ENCODE assay signal across 14 cellular contexts in genomic region chr3:44418549-44418948, GRCh38. TPM values are rescaled to one million over a fixed set of nuclear protein-coding genes. Genes with fewer than 3 reads are reported as not detected.
DNase-seq lines count a peak whose midpoint lies in the region; ATAC-seq and TF ChIP-seq lines count a peak whose summit lies in the region.
"Had no signal": no experiment of that assay in that cellular context is flagged by ENCODE, and none has a peak within 500 bp of the region (broad histone marks: within the 10 kb centered on the region; RNA-seq: fewer than 3 reads in every experiment).

No MANE protein-coding gene starts in this region.

- H3K4me3 Mint-ChIP-seq in activated CD8-positive, alpha-beta T cell treated with anti-CD3 and anti-CD28 coated beads for 36 hours = no peak overlapping the region
- no peak overlapping the region for H3K4me3 Mint-ChIP-seq in activated CD8-positive, alpha-beta T cell treated with anti-CD3 and anti-CD28 coated beads, Interleukin-2, amount 10 ng/mL, durations not matched to agents 7 days and 5 days
- no peak overlapping the region for H3K4me3 Mint-ChIP-seq in type B pancreatic cell
- H3K4me3 Mint-ChIP-seq in activated T-helper 17 cell treated with anti-CD3 and anti-CD28 coated beads, Interleukin-2, amount 50 U/mL, for 72 hours = no peak overlapping the region

- H3K4me3 ChIP-seq in WERI-Rb-1 (ENCODE audit: low read depth, low read length) (no peak overlapping the region), foreskin fibroblast (ENCODE audit: low read depth in 1 of 2, low read length in 2 of 2) (no peak overlapping the region)
- H3K4me3 ChIP-seq: thyroid gland had no signal

- intact Hi-C loops in activated CD8-positive, alpha-beta T cell treated with anti-CD3 and anti-CD28 coated beads for 36 hours (cut with micrococcal nuclease) = no loop called here

- no peak for ATAC-seq in activated CD8-positive, alpha-beta T cell treated with anti-CD3 and anti-CD28 coated beads for 36 hours
- no peak for ATAC-seq in activated CD8-positive, alpha-beta T cell treated with anti-CD3 and anti-CD28 coated beads, Interleukin-2, amount 10 ng/mL, durations not matched to agents 7 days and 5 days
- no peak for ATAC-seq in activated T-helper 17 cell treated with anti-CD3 and anti-CD28 coated beads, Interleukin-2, amount 50 U/mL, for 72 hours (replicated peaks)

- POLR2A ChIA-PET in activated CD8-positive, alpha-beta T cell treated with anti-CD3 and anti-CD28 coated beads for 36 hours (lab: Charles Lee) = no interaction called here
- POLR2A ChIA-PET in activated CD8-positive, alpha-beta T cell treated with anti-CD3 and anti-CD28 coated beads, Interleukin-2, amount 10 ng/mL, durations not matched to agents 7 days and 5 days (lab: Charles Lee) = interaction anchor here (1.2 kb wide), 1 partner anchor 81 kb away, joined by 3 read pairs; no protein-coding TSS in a partner anchor

- CTCF ChIA-PET in activated CD8-positive, alpha-beta T cell treated with anti-CD3 and anti-CD28 coated beads for 36 hours (lab: Charles Lee) = no interaction called here
- CTCF ChIA-PET in activated CD8-positive, alpha-beta T cell treated with anti-CD3 and anti-CD28 coated beads, Interleukin-2, amount 10 ng/mL, durations not matched to agents 7 days and 5 days (lab: Charles Lee) = no interaction called here

- no peaks in the 10 kb centered on the region for H3K9me3 Mint-ChIP-seq in activated CD8-positive, alpha-beta T cell treated with anti-CD3 and anti-CD28 coated beads for 36 hours
- no peaks in the 10 kb centered on the region for H3K9me3 Mint-ChIP-seq in activated CD8-positive, alpha-beta T cell treated with anti-CD3 and anti-CD28 coated beads, Interleukin-2, amount 10 ng/mL, durations not matched to agents 7 days and 5 days (ENCODE audit: insufficient read depth)
- peaks cover 7% of the 10 kb centered on the region for H3K9me3 Mint-ChIP-seq in type B pancreatic cell
- no peaks in the 10 kb centered on the region for H3K9me3 Mint-ChIP-seq in activated T-helper 17 cell treated with anti-CD3 and anti-CD28 coated beads, Interleukin-2, amount 50 U/mL, for 72 hours

- no peaks in the 10 kb centered on the region for H3K9me3 ChIP-seq in WERI-Rb-1 (ENCODE audit: severe bottlenecking)
- H3K9me3 ChIP-seq: thyroid gland had no signal

- peak; percentile 23 for TF ChIP-seq CTCF in activated CD8-positive, alpha-beta T cell treated with anti-CD3 and anti-CD28 coated beads for 36 hours (IDR thresholded peaks at IDR 0.05)
- TF ChIP-seq CTCF in WERI-Rb-1 (IDR thresholded peaks at IDR 0.05; ENCODE audit: low read depth, low read length) (peak; percentile 51), foreskin fibroblast (IDR thresholded peaks at IDR 0.05; ENCODE audit: low read depth, low read length) (peak; percentile 17), type B pancreatic cell (conservative IDR thresholded peaks at IDR 0.05) (peak; percentile 53)

- H3K27ac Mint-ChIP-seq in activated CD8-positive, alpha-beta T cell treated with anti-CD3 and anti-CD28 coated beads for 36 hours = no peak overlapping the region
- H3K27ac Mint-ChIP-seq in activated CD8-positive, alpha-beta T cell treated with anti-CD3 and anti-CD28 coated beads, Interleukin-2, amount 10 ng/mL, durations not matched to agents 7 days and 5 days = no peak overlapping the region
- no peak overlapping the region for H3K27ac Mint-ChIP-seq in type B pancreatic cell
- no peak overlapping the region for H3K27ac Mint-ChIP-seq in activated T-helper 17 cell treated with anti-CD3 and anti-CD28 coated beads, Interleukin-2, amount 50 U/mL, for 72 hours

- no peak overlapping the region for H3K27ac ChIP-seq in WERI-Rb-1
- H3K27ac ChIP-seq: thyroid gland had no signal

- H3K27me3 ChIP-seq in WERI-Rb-1 (ENCODE audit: insufficient read depth, low read depth, severe bottlenecking) = no peaks in the 10 kb centered on the region
- H3K27me3 ChIP-seq: thyroid gland had no signal

- H3K27me3 Mint-ChIP-seq in activated CD8-positive, alpha-beta T cell treated with anti-CD3 and anti-CD28 coated beads for 36 hours = no peaks in the 10 kb centered on the region
- peaks cover 2% of the 10 kb centered on the region for H3K27me3 Mint-ChIP-seq in activated CD8-positive, alpha-beta T cell treated with anti-CD3 and anti-CD28 coated beads, Interleukin-2, amount 10 ng/mL, durations not matched to agents 7 days and 5 days (ENCODE audit: low read depth)
- no peaks in the 10 kb centered on the region for H3K27me3 Mint-ChIP-seq in type B pancreatic cell
- H3K27me3 Mint-ChIP-seq in activated T-helper 17 cell treated with anti-CD3 and anti-CD28 coated beads, Interleukin-2, amount 50 U/mL, for 72 hours = no peaks in the 10 kb centered on the region

- H3K4me1 Mint-ChIP-seq in activated CD8-positive, alpha-beta T cell treated with anti-CD3 and anti-CD28 coated beads for 36 hours (ENCODE audit: low read depth) = no peaks in the 10 kb centered on the region
- no peaks in the 10 kb centered on the region for H3K4me1 Mint-ChIP-seq in activated CD8-positive, alpha-beta T cell treated with anti-CD3 and anti-CD28 coated beads, Interleukin-2, amount 10 ng/mL, durations not matched to agents 7 days and 5 days (ENCODE audit: low read depth)
- H3K4me1 Mint-ChIP-seq in type B pancreatic cell (ENCODE audit: unreplicated experiment) = no peaks in the 10 kb centered on the region
- H3K4me1 Mint-ChIP-seq in activated T-helper 17 cell treated with anti-CD3 and anti-CD28 coated beads, Interleukin-2, amount 50 U/mL, for 72 hours = no peaks in the 10 kb centered on the region

- no peaks in the 10 kb centered on the region for H3K36me3 Mint-ChIP-seq in activated CD8-positive, alpha-beta T cell treated with anti-CD3 and anti-CD28 coated beads for 36 hours (ENCODE audit: low read depth)
- no peaks in the 10 kb centered on the region for H3K36me3 Mint-ChIP-seq in activated CD8-positive, alpha-beta T cell treated with anti-CD3 and anti-CD28 coated beads, Interleukin-2, amount 10 ng/mL, durations not matched to agents 7 days and 5 days (ENCODE audit: low read depth)
- H3K36me3 Mint-ChIP-seq in type B pancreatic cell = no peaks in the 10 kb centered on the region
- H3K36me3 Mint-ChIP-seq in activated T-helper 17 cell treated with anti-CD3 and anti-CD28 coated beads, Interleukin-2, amount 50 U/mL, for 72 hours (ENCODE audit: low read depth) = no peaks in the 10 kb centered on the region

- H3K36me3 ChIP-seq in WERI-Rb-1 = no peaks in the 10 kb centered on the region
- H3K36me3 ChIP-seq: thyroid gland had no signal

- DNase-seq in activated CD8-positive, alpha-beta T cell treated with anti-CD3 and anti-CD28 coated beads for 36 hours = no peak
- no peak for DNase-seq in activated CD8-positive, alpha-beta T cell treated with anti-CD3 and anti-CD28 coated beads, Interleukin-2, amount 10 ng/mL, durations not matched to agents 7 days and 5 days
- DNase-seq in WERI-Rb-1 (no peak), foreskin fibroblast (no peak), type B pancreatic cell (ENCODE audit: extremely low spot score, unreplicated experiment) (no peak), kidney tubule cell (ENCODE audit: low spot score) (no peak), NCI-H1092 (lab: John Stamatoyannopoulos, UW) (no peak)
- DNase-seq: effector CD8-positive, alpha-beta T cell; EL; hypothalamus; MM.1S; NCI-H446 treated with DMSO at 0.1 percent for 48 hours; thyroid gland had no signal

RNA-seq across cellular contexts. Expression of gene ZNF445, which starts 58.9 kb away (rescaled TPM):
- 10 to 100 TPM; 16.3 to 18.4 TPM for total RNA-seq in activated CD8-positive, alpha-beta T cell treated with anti-CD3 and anti-CD28 coated beads for 36 hours
- 10 to 100 TPM; 25.6 to 26.7 TPM for total RNA-seq in activated CD8-positive, alpha-beta T cell treated with anti-CD3 and anti-CD28 coated beads, Interleukin-2, amount 10 ng/mL, durations not matched to agents 7 days and 5 days
- 24.8 and 41.5 TPM in 2 replicates for total RNA-seq in type B pancreatic cell (ENCODE audit: low replicate concordance)
- 10 to 100 TPM in 1 of 2 donors, 1 to 10 TPM in 1; 8.6 to 12.1 TPM for total RNA-seq in activated T-helper 17 cell treated with anti-CD3 and anti-CD28 coated beads, Interleukin-2, amount 50 U/mL, for 72 hours
